ENCODE assay signal across 8 cellular contexts in the genomic region with DNA sequence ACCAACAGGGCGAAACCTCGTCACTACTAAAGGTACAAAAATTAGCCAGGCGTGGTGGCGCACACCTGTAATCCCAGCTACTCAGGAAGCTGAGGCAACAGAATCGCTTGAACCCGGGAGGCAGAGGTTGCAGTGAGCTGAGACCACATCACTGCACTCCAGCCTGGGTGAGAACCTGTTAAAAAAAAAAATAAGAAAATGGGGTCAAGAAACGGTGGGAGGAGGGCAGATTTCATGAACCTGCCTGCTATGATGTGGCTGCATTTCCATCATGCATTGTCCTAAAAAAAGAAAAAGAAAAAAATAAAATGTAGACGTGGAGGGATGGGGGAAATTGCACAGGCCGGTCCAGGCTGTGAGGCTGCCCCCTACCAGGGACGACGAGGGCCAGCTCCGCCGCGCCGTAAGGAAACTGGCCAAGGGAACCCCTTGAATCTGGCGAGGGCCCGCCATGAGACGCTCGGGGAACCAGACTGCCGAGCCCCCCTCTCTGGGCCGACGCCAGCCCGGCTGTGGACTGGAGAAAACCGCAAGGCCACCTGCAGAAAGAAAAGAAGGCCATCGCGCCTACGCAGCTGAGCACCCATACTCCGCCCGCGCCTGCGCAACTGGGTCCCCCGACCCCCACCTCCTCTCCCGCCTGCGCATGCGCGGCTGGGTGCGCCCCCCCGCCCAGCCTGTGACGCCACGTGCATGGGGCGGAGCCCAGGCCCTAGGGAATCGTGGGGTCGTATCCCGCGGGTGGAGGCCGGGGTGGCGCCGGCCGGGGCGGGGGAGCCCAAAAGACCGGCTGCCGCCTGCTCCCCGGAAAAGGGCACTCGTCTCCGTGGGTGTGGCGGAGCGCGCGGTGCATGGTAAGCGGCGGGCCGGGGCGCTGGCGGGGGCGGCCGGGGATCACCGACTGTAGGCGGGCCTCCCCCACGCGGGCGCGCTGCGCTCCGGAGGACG. TPM values are rescaled to one million over a fixed set of nuclear protein-coding genes. Genes with fewer than 3 reads are reported as not detected.
DNase-seq lines count a peak whose midpoint lies in the region; ATAC-seq and TF ChIP-seq lines count a peak whose summit lies in the region.

A gene (plus strand): TSS at position 699 of the 948 bp plus-strand sequence. CDS start 10,825 bp downstream, outside the sequence.

- H3K27me3 ChIP-seq in BLaER1 = no peaks in the 10 kb centered on the region
- H3K27me3 ChIP-seq in left lung = no peaks in the 10 kb centered on the region

- H3K36me3 ChIP-seq in BLaER1 = peaks cover 6% of the 10 kb centered on the region
- no peaks in the 10 kb centered on the region for H3K36me3 ChIP-seq in left lung

- peaks cover 9% of the 10 kb centered on the region for H3K9me3 ChIP-seq in BLaER1
- H3K9me3 ChIP-seq in left lung = no peaks in the 10 kb centered on the region

- H4K20me1 ChIP-seq in BLaER1 = peaks cover 40% of the 10 kb centered on the region

- peak within 1 kb of the TSS; percentile 84 for H3K4me3 Mint-ChIP-seq in activated CD4-positive, alpha-beta T cell treated with anti-CD3 and anti-CD28 coated beads, Interleukin-2, amount 10 ng/mL, durations not matched to agents 7 days and 5 days

- H3K4me1 Mint-ChIP-seq in activated CD4-positive, alpha-beta T cell treated with anti-CD3 and anti-CD28 coated beads, Interleukin-2, amount 10 ng/mL, durations not matched to agents 7 days and 5 days = peaks cover 30% of the 10 kb centered on the region

- CTCF ChIA-PET in activated CD4-positive, alpha-beta T cell treated with anti-CD3 and anti-CD28 coated beads, Interleukin-2, amount 10 ng/mL, durations not matched to agents 7 days and 5 days (lab: Charles Lee) = interaction anchor here (1.0 kb wide), 1 partner anchor 8 kb away, joined by 3 read pairs; no protein-coding TSS in a partner anchor

- peak; percentile 59 for ATAC-seq in HG03457 (IDR thresholded peaks at IDR 0.05; ENCODE audit: unreplicated experiment)
- ATAC-seq in left lung = peak; percentile 93

- peak within 1 kb of the TSS; percentile 90 for H3K27ac Mint-ChIP-seq in activated CD4-positive, alpha-beta T cell treated with anti-CD3 and anti-CD28 coated beads, Interleukin-2, amount 10 ng/mL, durations not matched to agents 7 days and 5 days

- intact Hi-C loops in left lung (cut with DNase I) = no loop called here

- H3K27ac ChIP-seq in BLaER1 (peak within 1 kb of the TSS; percentile 87), left lung (peak within 1 kb of the TSS; percentile 78 to 84)

- TF ChIP-seq CTCF in left lung (IDR thresholded peaks at IDR 0.05) = no peak

- H3K36me3 Mint-ChIP-seq in activated CD4-positive, alpha-beta T cell treated with anti-CD3 and anti-CD28 coated beads, Interleukin-2, amount 10 ng/mL, durations not matched to agents 7 days and 5 days (ENCODE audit: low read depth) = no peaks in the 10 kb centered on the region

- DNase-seq in GM19240 (ENCODE audit: insufficient read length, low spot score) (peak; percentile 85), NCI-H524 treated with DMSO at 0.1 percent for 48 hours (lab: John Stamatoyannopoulos, UW) (peak; percentile 39), cortex of kidney (lab: John Stamatoyannopoulos, UW) (peak; percentile 20), left lung (peak; percentile 92 to 95)
- DNase-seq in activated CD4-positive, alpha-beta T cell treated with anti-CD3 and anti-CD28 coated beads, Interleukin-2, amount 10 ng/mL, durations not matched to agents 7 days and 5 days = peak; percentile 89
- peak; percentile 84 for DNase-seq in stimulated activated CD4-positive, alpha-beta T cell treated with anti-CD3 and anti-CD28 coated beads, Interleukin-2, amount 100 ng/mL, for 4 hours (ENCODE audit: low read depth)

- peak within 1 kb of the TSS; percentile 91 for H3K9ac ChIP-seq in BLaER1

- POLR2A ChIA-PET in activated CD4-positive, alpha-beta T cell treated with anti-CD3 and anti-CD28 coated beads, Interleukin-2, amount 10 ng/mL, durations not matched to agents 7 days and 5 days (lab: Charles Lee) = no interaction called here

- H3K4me2 ChIP-seq in BLaER1 = peak within 1 kb of the TSS; percentile 97

- peak within 1 kb of the TSS; percentile 97 for H3K4me3 ChIP-seq in BLaER1
- H3K4me3 ChIP-seq in left lung = peak within 1 kb of the TSS; percentile 86 to 94

- H3K9me3 Mint-ChIP-seq in activated CD4-positive, alpha-beta T cell treated with anti-CD3 and anti-CD28 coated beads, Interleukin-2, amount 10 ng/mL, durations not matched to agents 7 days and 5 days = no peaks in the 10 kb centered on the region

- no peaks in the 10 kb centered on the region for H3K27me3 Mint-ChIP-seq in activated CD4-positive, alpha-beta T cell treated with anti-CD3 and anti-CD28 coated beads, Interleukin-2, amount 10 ng/mL, durations not matched to agents 7 days and 5 days

- H3K4me1 ChIP-seq in BLaER1 (peaks cover 44% of the 10 kb centered on the region), left lung (peaks cover 4 to 30% of the 10 kb centered on the region in 2 donors)

RNA-seq across cellular contexts. Expression of the gene that starts here (rescaled TPM):
- total RNA-seq in activated CD4-positive, alpha-beta T cell treated with anti-CD3 and anti-CD28 coated beads, Interleukin-2, amount 10 ng/mL, durations not matched to agents 7 days and 5 days = 10 to 100 TPM; 33.8 to 45.6 TPM
- 10 to 100 TPM; 72.7 to 76.3 TPM for total RNA-seq in left lung

Comparison
In these comparisons a context has a peak if more than half of its experiments do, and no peak if none do; other contexts are left out.
1. Peak in every context shown above with its lines: DNase-seq, ATAC-seq, H3K4me3 ChIP-seq and H3K27ac ChIP-seq.
2. DNase-seq: peak in every context shown above with its lines; median percentile 94 in left lung; 89 in activated CD4-positive, alpha-beta T cell treated with anti-CD3 and anti-CD28 coated beads, Interleukin-2, amount 10 ng/mL, durations not matched to agents 7 days and 5 days; 85 in GM19240; 84 in stimulated activated CD4-positive, alpha-beta T cell treated with anti-CD3 and anti-CD28 coated beads, Interleukin-2, amount 100 ng/mL, for 4 hours; 39 in NCI-H524 treated with DMSO at 0.1 percent for 48 hours; 20 in cortex of kidney.